In the genomic region with DNA sequence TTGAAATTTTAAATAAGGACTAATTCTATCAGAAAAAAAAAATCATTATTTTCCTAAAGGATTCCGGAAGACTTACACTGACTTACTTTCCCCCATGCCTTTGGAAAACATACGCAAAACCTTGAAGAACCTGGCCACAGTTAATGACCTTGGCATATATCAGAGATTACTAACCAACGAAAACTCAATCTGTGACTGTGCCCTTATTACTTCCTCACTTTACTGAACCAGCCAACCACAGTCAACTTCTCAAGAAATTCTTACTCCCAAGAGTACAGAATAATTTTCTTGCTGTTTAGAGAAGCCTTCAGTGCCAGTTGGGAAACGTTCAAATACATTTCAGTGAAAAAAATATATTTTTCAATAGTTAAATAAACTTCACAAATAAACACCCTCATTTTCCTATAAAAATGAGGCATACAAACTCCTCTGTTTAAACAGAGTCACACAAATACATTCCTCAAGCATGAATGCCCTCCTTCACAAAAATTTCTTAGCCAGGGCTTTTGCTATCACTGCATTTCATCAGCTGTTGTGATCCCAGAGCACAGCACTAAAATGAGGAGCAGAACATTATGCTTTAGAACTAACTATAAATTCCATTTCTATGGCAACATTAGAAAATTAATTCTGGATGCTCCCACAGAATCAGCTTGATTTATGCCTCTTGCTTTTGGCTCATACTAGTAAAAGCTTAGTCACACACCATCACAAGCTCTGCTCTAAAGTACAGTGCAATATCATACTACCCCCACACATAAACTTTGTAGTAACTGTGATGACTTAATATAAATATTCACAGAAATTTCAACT, we compare ENCODE assay signal across 9 cellular contexts.
DNase-seq lines count a peak whose midpoint lies in the region; ATAC-seq, FAIRE-seq and TF ChIP-seq lines count a peak whose summit lies in the region.
"Had no signal": no experiment of that assay in that cellular context is flagged by ENCODE, and none has a peak within 500 bp of the region (broad histone marks: within the 10 kb centered on the region; RNA-seq: fewer than 3 reads in every experiment).

No MANE protein-coding gene starts in this region.

- CTCF ChIA-PET in activated CD4-positive, alpha-beta T cell treated with anti-CD3 and anti-CD28 coated beads, Interleukin-2, amount 10 ng/mL, durations not matched to agents 7 days and 5 days (lab: Charles Lee) = no interaction called here

- H3K27me3 Mint-ChIP-seq in activated CD4-positive, alpha-beta T cell treated with anti-CD3 and anti-CD28 coated beads, Interleukin-2, amount 10 ng/mL, durations not matched to agents 7 days and 5 days = no peaks in the 10 kb centered on the region

- H3K4me1 Mint-ChIP-seq in activated CD4-positive, alpha-beta T cell treated with anti-CD3 and anti-CD28 coated beads, Interleukin-2, amount 10 ng/mL, durations not matched to agents 7 days and 5 days = no peaks in the 10 kb centered on the region

- no peaks in the 10 kb centered on the region for H3K36me3 Mint-ChIP-seq in activated CD4-positive, alpha-beta T cell treated with anti-CD3 and anti-CD28 coated beads, Interleukin-2, amount 10 ng/mL, durations not matched to agents 7 days and 5 days (ENCODE audit: low read depth)

- TF ChIP-seq CTCF in colonic mucosa (IDR thresholded peaks at IDR 0.05) = no peak
- TF ChIP-seq CTCF in thyroid gland (IDR thresholded peaks at IDR 0.05) = no peak

- POLR2A ChIA-PET in activated CD4-positive, alpha-beta T cell treated with anti-CD3 and anti-CD28 coated beads, Interleukin-2, amount 10 ng/mL, durations not matched to agents 7 days and 5 days (lab: Charles Lee) = no interaction called here

- DNase-seq in HTR-8/SVneo (ENCODE audit: insufficient read length, low spot score) (peak; percentile 40), colonic mucosa (no peak), lung microvascular endothelial cell (ENCODE audit: low read depth in 2 of 2) (peak; percentile 17 to 51), thyroid gland (no peak), NCI-H1694 treated with DMSO at 0.1 percent for 48 hours (lab: John Stamatoyannopoulos, UW) (no peak), NCI-H128 (lab: John Stamatoyannopoulos, UW; ENCODE audit: unreplicated experiment) (no peak)
- DNase-seq in activated CD4-positive, alpha-beta T cell treated with anti-CD3 and anti-CD28 coated beads, Interleukin-2, amount 10 ng/mL, durations not matched to agents 7 days and 5 days = no peak

- H3K27me3 ChIP-seq in colonic mucosa (no peaks in the 10 kb centered on the region), thyroid gland (no peaks in the 10 kb centered on the region)

- no peaks in the 10 kb centered on the region for H3K9me3 Mint-ChIP-seq in activated CD4-positive, alpha-beta T cell treated with anti-CD3 and anti-CD28 coated beads, Interleukin-2, amount 10 ng/mL, durations not matched to agents 7 days and 5 days

- H3K9me3 ChIP-seq in colonic mucosa (no peaks in the 10 kb centered on the region), thyroid gland (no peaks in the 10 kb centered on the region)

- intact Hi-C loops in colonic mucosa (cut with DNase I) (no loop called here), thyroid gland (cut with DNase I) (no loop called here)

- H3K27ac ChIP-seq in colonic mucosa (peak overlapping the region; percentile 51), thyroid gland (peak overlapping the region; percentile 22 to 49 (median 40))
- H3K27ac ChIP-seq: KMS-11 had no signal

- H3K4me3 Mint-ChIP-seq in activated CD4-positive, alpha-beta T cell treated with anti-CD3 and anti-CD28 coated beads, Interleukin-2, amount 10 ng/mL, durations not matched to agents 7 days and 5 days = no peak overlapping the region

- H3K36me3 ChIP-seq in colonic mucosa = no peaks in the 10 kb centered on the region
- H3K36me3 ChIP-seq in thyroid gland = peaks cover 0 to 6% of the 10 kb centered on the region in 2 donors

- H3K9ac ChIP-seq in colonic mucosa (ENCODE audit: low read depth in 2 of 2, low read length in 2 of 2) = no peak overlapping the region
- H3K9ac ChIP-seq: KMS-11 had no signal

- no peak overlapping the region for H3K27ac Mint-ChIP-seq in activated CD4-positive, alpha-beta T cell treated with anti-CD3 and anti-CD28 coated beads, Interleukin-2, amount 10 ng/mL, durations not matched to agents 7 days and 5 days

- WGBS in thyroid gland, 2 donors = 61 to 66% methylated on average over 4 of the region's 4 CpGs

- no peak for FAIRE-seq in HTR-8/SVneo (lab: Jason Lieb, UNC)

- TF ChIP-seq POLR2A in thyroid gland (IDR thresholded peaks at IDR 0.05) = no peak

- H3K4me3 ChIP-seq in colonic mucosa (no peak overlapping the region), thyroid gland (replicated peaks in 1 of 3) (no peak overlapping the region)

- ATAC-seq in GM21390 (IDR thresholded peaks at IDR 0.05; ENCODE audit: unreplicated experiment) = no peak

- H3K4me1 ChIP-seq in colonic mucosa = no peaks in the 10 kb centered on the region
- H3K4me1 ChIP-seq in thyroid gland = peaks cover 0 to 14% of the 10 kb centered on the region in 2 donors

Comparison
In these comparisons a context has a peak if more than half of its experiments do, and no peak if none do; other contexts are left out.
1. DNase-seq: peak in HTR-8/SVneo (single experiment) and lung microvascular endothelial cell (2 of 2); none in colonic mucosa (single experiment), thyroid gland (0 of 2), NCI-H1694 treated with DMSO at 0.1 percent for 48 hours (single experiment), NCI-H128 (single experiment) and activated CD4-positive, alpha-beta T cell treated with anti-CD3 and anti-CD28 coated beads, Interleukin-2, amount 10 ng/mL, durations not matched to agents 7 days and 5 days (single experiment).